ENCODE assay signal across 1 cellular context in the genomic region with DNA sequence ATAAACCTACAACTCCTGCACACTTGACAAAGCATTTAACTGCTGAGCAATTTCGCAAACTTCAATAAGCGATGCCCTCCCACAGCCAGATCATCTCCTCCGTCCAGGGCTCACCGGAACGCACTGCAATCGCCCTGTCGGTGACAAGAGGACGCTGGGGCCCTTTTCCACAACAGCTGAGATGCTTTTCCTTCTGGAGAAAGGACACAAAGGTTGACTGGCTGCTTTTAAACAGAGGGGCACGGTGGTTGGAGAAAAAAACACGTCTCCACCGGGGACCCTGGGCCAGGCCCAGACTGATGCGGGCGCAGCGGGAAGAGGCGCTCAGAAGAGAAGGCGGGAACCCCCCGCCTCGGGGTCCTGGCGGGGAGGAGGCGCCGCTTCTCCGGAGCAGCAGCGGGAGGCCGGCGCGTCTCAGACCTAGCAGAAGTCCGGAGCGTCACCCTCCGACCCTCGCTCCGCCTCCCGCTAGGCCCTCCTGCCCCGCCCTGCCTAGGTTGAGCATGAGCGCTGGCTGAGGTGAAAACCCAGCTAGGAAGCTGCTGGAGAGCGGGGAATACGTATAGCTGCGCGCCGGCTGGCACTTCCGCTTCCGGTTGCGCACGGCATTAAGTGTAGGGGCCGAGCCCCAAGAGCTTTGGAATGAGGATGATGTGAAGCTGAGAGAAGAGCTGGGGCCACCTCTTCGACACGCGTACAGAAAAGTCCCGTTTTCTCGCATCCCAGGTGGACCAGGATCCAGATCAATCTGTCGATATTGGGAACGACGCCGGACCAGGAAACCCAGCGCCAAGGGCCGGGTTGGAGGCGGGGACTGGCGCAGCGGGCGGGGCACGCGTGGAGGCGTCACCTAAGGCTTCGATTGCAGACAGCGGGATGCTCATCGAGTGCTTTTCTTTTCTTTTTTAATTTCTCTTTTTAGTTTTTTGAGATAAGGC.
TF ChIP-seq lines count a peak whose summit lies in the region.

A gene (minus strand): TSS at position 564 of the 938 bp plus-strand sequence. CDS start 3,788 bp downstream, outside the sequence.

TF ChIP-seq in K562, 482 proteins besides CTCF, POLR2A, EP300 and RAD21 (continued from another document and continues in another):
- TF ChIP-seq, protein P1, sequence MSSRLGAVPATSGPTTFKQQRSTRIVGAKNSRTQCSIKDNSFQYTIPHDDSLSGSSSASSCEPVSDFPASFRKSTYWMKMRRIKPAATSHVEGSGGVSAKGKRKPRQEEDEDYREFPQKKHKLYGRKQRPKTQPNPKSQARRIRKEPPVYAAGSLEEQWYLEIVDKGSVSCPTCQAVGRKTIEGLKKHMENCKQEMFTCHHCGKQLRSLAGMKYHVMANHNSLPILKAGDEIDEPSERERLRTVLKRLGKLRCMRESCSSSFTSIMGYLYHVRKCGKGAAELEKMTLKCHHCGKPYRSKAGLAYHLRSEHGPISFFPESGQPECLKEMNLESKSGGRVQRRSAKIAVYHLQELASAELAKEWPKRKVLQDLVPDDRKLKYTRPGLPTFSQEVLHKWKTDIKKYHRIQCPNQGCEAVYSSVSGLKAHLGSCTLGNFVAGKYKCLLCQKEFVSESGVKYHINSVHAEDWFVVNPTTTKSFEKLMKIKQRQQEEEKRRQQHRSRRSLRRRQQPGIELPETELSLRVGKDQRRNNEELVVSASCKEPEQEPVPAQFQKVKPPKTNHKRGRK (tag; IDR thresholded peaks at IDR 0.05) = no peak
- TF ChIP-seq ZNF589 (CRISPR knock-in tag; IDR thresholded peaks at IDR 0.05; ENCODE audit: low read depth) (no peak), FOXA1 (IDR thresholded peaks at IDR 0.05; ENCODE audit: borderline replicate concordance) (no peak), RCOR1 (IDR thresholded peaks at IDR 0.05; ENCODE audit: borderline replicate concordance in 1 of 2, low read depth in 2 of 2, low read length in 2 of 2) (peak in 1 of 2 experiments; percentile 21; a peak in 1 of 4 replicates), ATF7 (IDR thresholded peaks at IDR 0.05) (peak; percentile 92), TEAD2 (tag; IDR thresholded peaks at IDR 0.05) (no peak), XRCC5 (IDR thresholded peaks at IDR 0.05; ENCODE audit: low read depth, low read length) (peak; percentile 71; the same call in 1 of the 2 replicates), ZNF778 (CRISPR knock-in tag; IDR thresholded peaks at IDR 0.05) (no peak), SMARCA5 (IDR thresholded peaks at IDR 0.05) (0 out of 2 replicates have a peak, but pooled peaks have one; percentile 3), ZNF764 (CRISPR knock-in tag; IDR thresholded peaks at IDR 0.05; ENCODE audit: low read depth) (no peak), HNRNPLL (IDR thresholded peaks at IDR 0.05; ENCODE audit: low read depth, low read length, poor library complexity, severe bottlenecking) (peak; percentile 82), TEAD1 (CRISPR knock-in tag; IDR thresholded peaks at IDR 0.05) (peak in 1 of 2 experiments; percentile 82; a peak in 2 of 4 replicates), RBM15 (IDR thresholded peaks at IDR 0.05; ENCODE audit: insufficient read depth, low read length) (no peak), SMAD2 (IDR thresholded peaks at IDR 0.05; ENCODE audit: low read depth, low read length) (no peak), GABPA (tag; conservative IDR thresholded peaks at IDR 0.05; ENCODE audit: low read depth) (peak; percentile 100), NR1H2 (CRISPR knock-in tag; IDR thresholded peaks at IDR 0.05) (no peak), BCL6 (CRISPR knock-in tag; IDR thresholded peaks at IDR 0.05) (no peak), HMG20B (CRISPR knock-in tag; IDR thresholded peaks at IDR 0.05) (no peak), GATAD2B (IDR thresholded peaks at IDR 0.05; ENCODE audit: borderline replicate concordance) (peak; percentile 29; the same call in 1 of the 2 replicates), XRCC3 (IDR thresholded peaks at IDR 0.05) (no peak), HDAC3 (IDR thresholded peaks at IDR 0.05; ENCODE audit: borderline replicate concordance, partially characterized antibody) (no peak), ZNF143 (CRISPR knock-in tag; IDR thresholded peaks at IDR 0.05) (no peak), CXXC5 (CRISPR knock-in tag; IDR thresholded peaks at IDR 0.05) (peak; percentile 86), ZNF41 (CRISPR knock-in tag; conservative IDR thresholded peaks at IDR 0.05) (no peak)
- TF ChIP-seq, protein P2, sequence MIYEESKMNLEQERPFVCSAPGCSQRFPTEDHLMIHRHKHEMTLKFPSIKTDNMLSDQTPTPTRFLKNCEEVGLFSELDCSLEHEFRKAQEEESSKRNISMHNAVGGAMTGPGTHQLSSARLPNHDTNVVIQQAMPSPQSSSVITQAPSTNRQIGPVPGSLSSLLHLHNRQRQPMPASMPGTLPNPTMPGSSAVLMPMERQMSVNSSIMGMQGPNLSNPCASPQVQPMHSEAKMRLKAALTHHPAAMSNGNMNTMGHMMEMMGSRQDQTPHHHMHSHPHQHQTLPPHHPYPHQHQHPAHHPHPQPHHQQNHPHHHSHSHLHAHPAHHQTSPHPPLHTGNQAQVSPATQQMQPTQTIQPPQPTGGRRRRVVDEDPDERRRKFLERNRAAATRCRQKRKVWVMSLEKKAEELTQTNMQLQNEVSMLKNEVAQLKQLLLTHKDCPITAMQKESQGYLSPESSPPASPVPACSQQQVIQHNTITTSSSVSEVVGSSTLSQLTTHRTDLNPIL (CRISPR knock-in tag; IDR thresholded peaks at IDR 0.05) = no peak
- TF ChIP-seq, protein P3, sequence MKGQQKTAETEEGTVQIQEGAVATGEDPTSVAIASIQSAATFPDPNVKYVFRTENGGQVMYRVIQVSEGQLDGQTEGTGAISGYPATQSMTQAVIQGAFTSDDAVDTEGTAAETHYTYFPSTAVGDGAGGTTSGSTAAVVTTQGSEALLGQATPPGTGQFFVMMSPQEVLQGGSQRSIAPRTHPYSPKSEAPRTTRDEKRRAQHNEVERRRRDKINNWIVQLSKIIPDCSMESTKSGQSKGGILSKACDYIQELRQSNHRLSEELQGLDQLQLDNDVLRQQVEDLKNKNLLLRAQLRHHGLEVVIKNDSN (CRISPR knock-in tag; IDR thresholded peaks at IDR 0.05) = no peak
- TF ChIP-seq, protein P4, sequence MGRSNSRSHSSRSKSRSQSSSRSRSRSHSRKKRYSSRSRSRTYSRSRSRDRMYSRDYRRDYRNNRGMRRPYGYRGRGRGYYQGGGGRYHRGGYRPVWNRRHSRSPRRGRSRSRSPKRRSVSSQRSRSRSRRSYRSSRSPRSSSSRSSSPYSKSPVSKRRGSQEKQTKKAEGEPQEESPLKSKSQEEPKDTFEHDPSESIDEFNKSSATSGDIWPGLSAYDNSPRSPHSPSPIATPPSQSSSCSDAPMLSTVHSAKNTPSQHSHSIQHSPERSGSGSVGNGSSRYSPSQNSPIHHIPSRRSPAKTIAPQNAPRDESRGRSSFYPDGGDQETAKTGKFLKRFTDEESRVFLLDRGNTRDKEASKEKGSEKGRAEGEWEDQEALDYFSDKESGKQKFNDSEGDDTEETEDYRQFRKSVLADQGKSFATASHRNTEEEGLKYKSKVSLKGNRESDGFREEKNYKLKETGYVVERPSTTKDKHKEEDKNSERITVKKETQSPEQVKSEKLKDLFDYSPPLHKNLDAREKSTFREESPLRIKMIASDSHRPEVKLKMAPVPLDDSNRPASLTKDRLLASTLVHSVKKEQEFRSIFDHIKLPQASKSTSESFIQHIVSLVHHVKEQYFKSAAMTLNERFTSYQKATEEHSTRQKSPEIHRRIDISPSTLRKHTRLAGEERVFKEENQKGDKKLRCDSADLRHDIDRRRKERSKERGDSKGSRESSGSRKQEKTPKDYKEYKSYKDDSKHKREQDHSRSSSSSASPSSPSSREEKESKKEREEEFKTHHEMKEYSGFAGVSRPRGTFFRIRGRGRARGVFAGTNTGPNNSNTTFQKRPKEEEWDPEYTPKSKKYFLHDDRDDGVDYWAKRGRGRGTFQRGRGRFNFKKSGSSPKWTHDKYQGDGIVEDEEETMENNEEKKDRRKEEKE (IDR thresholded peaks at IDR 0.05; ENCODE audit: borderline replicate concordance in 1 of 2, control insufficient read depth in 1 of 2, low read depth in 2 of 2, low read length in 1 of 2) = peak in 1 of 2 experiments; percentile 97; a peak in 2 of 4 replicates
- TF ChIP-seq, protein P5, sequence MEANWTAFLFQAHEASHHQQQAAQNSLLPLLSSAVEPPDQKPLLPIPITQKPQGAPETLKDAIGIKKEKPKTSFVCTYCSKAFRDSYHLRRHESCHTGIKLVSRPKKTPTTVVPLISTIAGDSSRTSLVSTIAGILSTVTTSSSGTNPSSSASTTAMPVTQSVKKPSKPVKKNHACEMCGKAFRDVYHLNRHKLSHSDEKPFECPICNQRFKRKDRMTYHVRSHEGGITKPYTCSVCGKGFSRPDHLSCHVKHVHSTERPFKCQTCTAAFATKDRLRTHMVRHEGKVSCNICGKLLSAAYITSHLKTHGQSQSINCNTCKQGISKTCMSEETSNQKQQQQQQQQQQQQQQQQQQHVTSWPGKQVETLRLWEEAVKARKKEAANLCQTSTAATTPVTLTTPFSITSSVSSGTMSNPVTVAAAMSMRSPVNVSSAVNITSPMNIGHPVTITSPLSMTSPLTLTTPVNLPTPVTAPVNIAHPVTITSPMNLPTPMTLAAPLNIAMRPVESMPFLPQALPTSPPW (CRISPR knock-in tag; IDR thresholded peaks at IDR 0.05) = peak; percentile 86
- TF ChIP-seq, protein P6, sequence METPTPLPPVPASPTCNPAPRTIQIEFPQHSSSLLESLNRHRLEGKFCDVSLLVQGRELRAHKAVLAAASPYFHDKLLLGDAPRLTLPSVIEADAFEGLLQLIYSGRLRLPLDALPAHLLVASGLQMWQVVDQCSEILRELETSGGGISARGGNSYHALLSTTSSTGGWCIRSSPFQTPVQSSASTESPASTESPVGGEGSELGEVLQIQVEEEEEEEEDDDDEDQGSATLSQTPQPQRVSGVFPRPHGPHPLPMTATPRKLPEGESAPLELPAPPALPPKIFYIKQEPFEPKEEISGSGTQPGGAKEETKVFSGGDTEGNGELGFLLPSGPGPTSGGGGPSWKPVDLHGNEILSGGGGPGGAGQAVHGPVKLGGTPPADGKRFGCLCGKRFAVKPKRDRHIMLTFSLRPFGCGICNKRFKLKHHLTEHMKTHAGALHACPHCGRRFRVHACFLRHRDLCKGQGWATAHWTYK (CRISPR knock-in tag; IDR thresholded peaks at IDR 0.05) = 0 out of 2 replicates have a peak, but pooled peaks have one; percentile 25
- TF ChIP-seq, protein P7, sequence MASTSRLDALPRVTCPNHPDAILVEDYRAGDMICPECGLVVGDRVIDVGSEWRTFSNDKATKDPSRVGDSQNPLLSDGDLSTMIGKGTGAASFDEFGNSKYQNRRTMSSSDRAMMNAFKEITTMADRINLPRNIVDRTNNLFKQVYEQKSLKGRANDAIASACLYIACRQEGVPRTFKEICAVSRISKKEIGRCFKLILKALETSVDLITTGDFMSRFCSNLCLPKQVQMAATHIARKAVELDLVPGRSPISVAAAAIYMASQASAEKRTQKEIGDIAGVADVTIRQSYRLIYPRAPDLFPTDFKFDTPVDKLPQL (IDR thresholded peaks at IDR 0.05; ENCODE audit: extremely low read depth, insufficient read length) = no peak
- TF ChIP-seq, protein P8, sequence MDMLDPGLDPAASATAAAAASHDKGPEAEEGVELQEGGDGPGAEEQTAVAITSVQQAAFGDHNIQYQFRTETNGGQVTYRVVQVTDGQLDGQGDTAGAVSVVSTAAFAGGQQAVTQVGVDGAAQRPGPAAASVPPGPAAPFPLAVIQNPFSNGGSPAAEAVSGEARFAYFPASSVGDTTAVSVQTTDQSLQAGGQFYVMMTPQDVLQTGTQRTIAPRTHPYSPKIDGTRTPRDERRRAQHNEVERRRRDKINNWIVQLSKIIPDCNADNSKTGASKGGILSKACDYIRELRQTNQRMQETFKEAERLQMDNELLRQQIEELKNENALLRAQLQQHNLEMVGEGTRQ (CRISPR knock-in tag; IDR thresholded peaks at IDR 0.05) = no peak
- TF ChIP-seq, protein P9, sequence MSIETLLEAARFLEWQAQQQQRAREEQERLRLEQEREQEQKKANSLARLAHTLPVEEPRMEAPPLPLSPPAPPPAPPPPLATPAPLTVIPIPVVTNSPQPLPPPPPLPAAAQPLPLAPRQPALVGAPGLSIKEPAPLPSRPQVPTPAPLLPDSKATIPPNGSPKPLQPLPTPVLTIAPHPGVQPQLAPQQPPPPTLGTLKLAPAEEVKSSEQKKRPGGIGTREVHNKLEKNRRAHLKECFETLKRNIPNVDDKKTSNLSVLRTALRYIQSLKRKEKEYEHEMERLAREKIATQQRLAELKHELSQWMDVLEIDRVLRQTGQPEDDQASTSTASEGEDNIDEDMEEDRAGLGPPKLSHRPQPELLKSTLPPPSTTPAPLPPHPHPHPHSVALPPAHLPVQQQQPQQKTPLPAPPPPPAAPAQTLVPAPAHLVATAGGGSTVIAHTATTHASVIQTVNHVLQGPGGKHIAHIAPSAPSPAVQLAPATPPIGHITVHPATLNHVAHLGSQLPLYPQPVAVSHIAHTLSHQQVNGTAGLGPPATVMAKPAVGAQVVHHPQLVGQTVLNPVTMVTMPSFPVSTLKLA (conservative IDR thresholded peaks at IDR 0.05) = peak; percentile 66 to 87
- TF ChIP-seq, protein P10, sequence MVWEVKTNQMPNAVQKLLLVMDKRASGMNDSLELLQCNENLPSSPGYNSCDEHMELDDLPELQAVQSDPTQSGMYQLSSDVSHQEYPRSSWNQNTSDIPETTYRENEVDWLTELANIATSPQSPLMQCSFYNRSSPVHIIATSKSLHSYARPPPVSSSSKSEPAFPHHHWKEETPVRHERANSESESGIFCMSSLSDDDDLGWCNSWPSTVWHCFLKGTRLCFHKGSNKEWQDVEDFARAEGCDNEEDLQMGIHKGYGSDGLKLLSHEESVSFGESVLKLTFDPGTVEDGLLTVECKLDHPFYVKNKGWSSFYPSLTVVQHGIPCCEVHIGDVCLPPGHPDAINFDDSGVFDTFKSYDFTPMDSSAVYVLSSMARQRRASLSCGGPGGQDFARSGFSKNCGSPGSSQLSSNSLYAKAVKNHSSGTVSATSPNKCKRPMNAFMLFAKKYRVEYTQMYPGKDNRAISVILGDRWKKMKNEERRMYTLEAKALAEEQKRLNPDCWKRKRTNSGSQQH (CRISPR knock-in tag; IDR thresholded peaks at IDR 0.05) = no peak
- TF ChIP-seq, protein P11, sequence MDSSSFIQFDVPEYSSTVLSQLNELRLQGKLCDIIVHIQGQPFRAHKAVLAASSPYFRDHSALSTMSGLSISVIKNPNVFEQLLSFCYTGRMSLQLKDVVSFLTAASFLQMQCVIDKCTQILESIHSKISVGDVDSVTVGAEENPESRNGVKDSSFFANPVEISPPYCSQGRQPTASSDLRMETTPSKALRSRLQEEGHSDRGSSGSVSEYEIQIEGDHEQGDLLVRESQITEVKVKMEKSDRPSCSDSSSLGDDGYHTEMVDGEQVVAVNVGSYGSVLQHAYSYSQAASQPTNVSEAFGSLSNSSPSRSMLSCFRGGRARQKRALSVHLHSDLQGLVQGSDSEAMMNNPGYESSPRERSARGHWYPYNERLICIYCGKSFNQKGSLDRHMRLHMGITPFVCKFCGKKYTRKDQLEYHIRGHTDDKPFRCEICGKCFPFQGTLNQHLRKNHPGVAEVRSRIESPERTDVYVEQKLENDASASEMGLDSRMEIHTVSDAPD (CRISPR knock-in tag; IDR thresholded peaks at IDR 0.05) = no peak
- TF ChIP-seq, protein P12, sequence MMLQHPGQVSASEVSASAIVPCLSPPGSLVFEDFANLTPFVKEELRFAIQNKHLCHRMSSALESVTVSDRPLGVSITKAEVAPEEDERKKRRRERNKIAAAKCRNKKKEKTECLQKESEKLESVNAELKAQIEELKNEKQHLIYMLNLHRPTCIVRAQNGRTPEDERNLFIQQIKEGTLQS (IDR thresholded peaks at IDR 0.05) = peak; percentile 19; the same call in 1 of the 2 replicates
- TF ChIP-seq, protein P12 (CRISPR knock-in tag; conservative IDR thresholded peaks at IDR 0.05) = no peak
